In the genomic region with DNA sequence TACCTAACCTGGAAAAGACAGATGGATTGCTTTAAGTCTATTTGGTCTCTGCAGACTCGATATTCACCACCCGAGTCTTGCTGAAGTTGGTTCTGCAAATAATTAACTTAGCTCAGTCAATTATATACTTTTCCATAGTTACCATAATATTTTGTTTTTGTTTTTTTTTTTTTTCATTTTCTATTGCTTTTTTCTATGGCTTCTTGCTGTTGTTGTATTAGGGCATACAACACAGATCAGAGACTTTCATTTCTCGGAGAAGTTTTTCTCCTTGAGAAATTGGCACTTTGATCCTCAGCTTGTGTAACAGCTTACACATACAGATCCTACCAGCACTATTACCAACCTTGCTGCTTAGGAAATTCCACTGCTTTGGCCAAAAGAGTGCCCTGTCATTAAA, we compare ENCODE assay signal across 20 cellular contexts.
DNase-seq lines count a peak whose midpoint lies in the region; ATAC-seq, FAIRE-seq and TF ChIP-seq lines count a peak whose summit lies in the region.
"Had no signal": no experiment of that assay in that cellular context is flagged by ENCODE, and none has a peak within 500 bp of the region (broad histone marks: within the 10 kb centered on the region; RNA-seq: fewer than 3 reads in every experiment).

No MANE protein-coding gene starts in this region.

- no peaks in the 10 kb centered on the region for H3K27me3 ChIP-seq in Karpas-422 (ENCODE audit: low read length)
- H3K27me3 ChIP-seq in right lobe of liver, result no peaks in the 10 kb centered on the region
- no peaks in the 10 kb centered on the region for H3K27me3 ChIP-seq in brain microvascular endothelial cell (replicated peaks)
- H3K27me3 ChIP-seq: BLaER1 had no signal

- no peak for TF ChIP-seq POLR2A in right lobe of liver (IDR thresholded peaks at IDR 0.05)

- H3K9me3 ChIP-seq in Karpas-422 (ENCODE audit: low read length) (no peaks in the 10 kb centered on the region), kidney (ENCODE audit: control insufficient read depth in 1 of 2, low read length in 2 of 2) (no peaks in the 10 kb centered on the region), right lobe of liver (no peaks in the 10 kb centered on the region)
- H3K9me3 ChIP-seq: BLaER1 had no signal

- no peaks in the 10 kb centered on the region for H4K20me1 ChIP-seq in Karpas-422 (ENCODE audit: insufficient read depth, low read depth, low read length)

- H3K4me3 ChIP-seq in Karpas-422 (ENCODE audit: low read length) (no peak overlapping the region), kidney (ENCODE audit: low read length in 2 of 2) (no peak overlapping the region), right lobe of liver (no peak overlapping the region), brain microvascular endothelial cell (ENCODE audit: low read depth, low read length) (no peak overlapping the region)
- H3K4me3 ChIP-seq: BLaER1 had no signal

- peaks cover 22% of the 10 kb centered on the region for H3K4me1 ChIP-seq in Karpas-422 (ENCODE audit: low read length)
- H3K4me1 ChIP-seq in kidney (ENCODE audit: control insufficient read depth in 1 of 2, insufficient read depth in 1 of 2, low read depth in 1 of 2, low read length in 2 of 2), result peaks cover 9 to 26% of the 10 kb centered on the region in 2 donors
- H3K4me1 ChIP-seq in right lobe of liver, result peaks cover 0 to 10% (median 0%) of the 10 kb centered on the region in 4 donors
- H3K4me1 ChIP-seq: BLaER1 had no signal

- H3K9ac ChIP-seq in Karpas-422 (ENCODE audit: low read length) (no peak overlapping the region), kidney (ENCODE audit: low read length in 2 of 2) (no peak overlapping the region)
- H3K9ac ChIP-seq: BLaER1 had no signal

- 23% methylated on average over 3 of the region's 3 CpGs for WGBS in right lobe of liver (ENCODE audit: insufficient coverage, low coverage, low lambda C conversion rate, missing lambda C conversion rate)

- no peak for TF ChIP-seq CTCF in kidney (IDR thresholded peaks at IDR 0.05; ENCODE audit: borderline replicate concordance, extremely low read depth, insufficient read depth)
- TF ChIP-seq CTCF in right lobe of liver (IDR thresholded peaks at IDR 0.05), result no peak
- TF ChIP-seq CTCF in brain microvascular endothelial cell (IDR thresholded peaks at IDR 0.05; ENCODE audit: low read depth, low read length, missing control alignments), result no peak

- in situ Hi-C loops in ACHN (cut with HindIII; ENCODE audit: low pct_ligation_motif_present, low pct_unique_long_range_greater_than_20kb, low sequenced_read_pairs), result no loop called here
- in situ Hi-C loops in brain microvascular endothelial cell (cut with HindIII; ENCODE audit: low pct_ligation_motif_present, low sequenced_read_pairs), result loop anchor here (25.0 kb wide), 1 partner anchor 216 kb away; no protein-coding TSS in a partner anchor

- DNase-seq in ACHN (peak; percentile 17), Karpas-422 (no peak), kidney (no peak), right lobe of liver (no peak), C1 segment of cervical spinal cord (lab: John Stamatoyannopoulos, UW) (no peak), NCI-H526 (lab: John Stamatoyannopoulos, UW) (no peak), NCI-H510A (lab: John Stamatoyannopoulos, UW) (no peak), brain microvascular endothelial cell (no peak)
- DNase-seq: CD8-positive, alpha-beta T cell; DMS79 treated with DMSO at 0.1 percent for 48 hours; HFFc6; KG1; MV-4-11; NCI-H1694 treated with DMSO at 0.1 percent for 48 hours; NCI-H2107; NCI-H510A treated with DMSO at 0.1 percent for 48 hours; SHP77 had no signal

- H3K27ac ChIP-seq in Karpas-422 (ENCODE audit: low read length) (peak overlapping the region; percentile 23; the same call in 1 of the 2 replicates), kidney (ENCODE audit: low read depth in 2 of 2, low read length in 2 of 2) (peak overlapping the region in 1 of 2 donors; percentile 47), right lobe of liver (no peak overlapping the region), brain microvascular endothelial cell (no peak overlapping the region)
- H3K27ac ChIP-seq: BLaER1 had no signal

- peak; percentile 92 for FAIRE-seq in kidney (lab: Jason Lieb, UNC)
- FAIRE-seq: A204.1, D721Med had no signal

- no peaks in the 10 kb centered on the region for H3K9me2 ChIP-seq in Karpas-422 (replicated peaks; ENCODE audit: insufficient read depth, low read length)

- intact Hi-C loops in kidney (cut with DNase I), result no loop called here
- intact Hi-C loops in right lobe of liver (cut with DNase I), result no loop called here

- H3K4me2 ChIP-seq in Karpas-422 (ENCODE audit: low read depth, low read length, poor library complexity, severe bottlenecking), result no peak overlapping the region
- H3K4me2 ChIP-seq: BLaER1 had no signal

- H2AFZ ChIP-seq in Karpas-422 (ENCODE audit: low read length), result no peak overlapping the region

- H3K36me3 ChIP-seq in Karpas-422 (ENCODE audit: insufficient read depth, low read length) (peaks cover 34% of the 10 kb centered on the region; the same call in 1 of the 2 replicates), kidney (ENCODE audit: control insufficient read depth in 1 of 2, insufficient read depth in 2 of 2, low read length in 2 of 2) (no peaks in the 10 kb centered on the region), right lobe of liver (no peaks in the 10 kb centered on the region), brain microvascular endothelial cell (replicated peaks) (no peaks in the 10 kb centered on the region)

- ATAC-seq in right lobe of liver, result peak; percentile 83 to 94 (median 84)
- ATAC-seq: CD8-positive, alpha-beta T cell had no signal

- H3K79me2 ChIP-seq in Karpas-422 (ENCODE audit: low read length), result peaks cover 11% of the 10 kb centered on the region; the same call in 1 of the 2 replicates
